Comparison of ENCODE assay signal across 9 cellular contexts in the genomic region with DNA sequence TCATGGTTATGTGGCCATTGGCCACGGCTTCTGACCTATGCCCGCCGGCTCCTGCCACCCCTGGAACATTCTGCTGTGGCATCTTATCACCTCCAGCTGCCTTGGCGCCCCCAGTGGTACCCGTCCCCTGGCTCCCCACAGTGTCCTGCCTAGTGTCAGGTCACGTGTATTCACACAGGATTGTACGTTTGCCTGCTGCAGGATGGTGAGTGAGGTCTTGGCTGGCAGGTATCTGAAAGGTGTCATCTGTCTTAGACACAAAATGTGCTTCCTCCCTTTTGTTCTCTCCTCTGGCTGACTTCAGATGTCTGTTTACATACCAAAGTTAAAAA. TPM values are rescaled to one million over a fixed set of nuclear protein-coding genes. Genes with fewer than 3 reads are reported as not detected.
DNase-seq lines count a peak whose midpoint lies in the region; ATAC-seq and TF ChIP-seq lines count a peak whose summit lies in the region.
"Had no signal": no experiment of that assay in that cellular context is flagged by ENCODE, and none has a peak within 500 bp of the region (broad histone marks: within the 10 kb centered on the region; RNA-seq: fewer than 3 reads in every experiment).

No MANE protein-coding gene starts in this region.

- intact Hi-C loops in stomach (cut with DNase I; ENCODE audit: low total_unique reads) = no loop called here

- TF ChIP-seq POLR2A in stomach (IDR thresholded peaks at IDR 0.05) = no peak

- no peak overlapping the region for H2AFZ ChIP-seq in SK-N-SH (ENCODE audit: low read depth)

- WGBS in SK-N-SH (ENCODE audit: low lambda C conversion rate) = 91% methylated on average over 6 of the region's 7 CpGs
- WGBS in stomach, 5 donors = 72 to 90% (median 83%) methylated on average over 7 of the region's 7 CpGs

- H3K36me3 ChIP-seq in SK-N-SH (replicated peaks in 1 of 2; ENCODE audit: control insufficient read depth in 1 of 2, insufficient read depth in 2 of 2, low read length in 1 of 2) (peaks cover 42 to 54% of the 10 kb centered on the region in 2 experiments), adipocyte (ENCODE audit: control insufficient read depth, insufficient read depth, low read length, severe bottlenecking) (peaks cover 51% of the 10 kb centered on the region), iPS-20b (ENCODE audit: insufficient read depth, low read depth, low read length) (peaks cover 75% of the 10 kb centered on the region), stomach (peaks cover 23 to 92% (median 65%) of the 10 kb centered on the region in 4 donors)

- H3K4me3 ChIP-seq in SK-N-SH (ENCODE audit: low read depth in 2 of 2, low read length in 1 of 2) = no peak overlapping the region
- H3K4me3 ChIP-seq in adipocyte (ENCODE audit: low read length) = no peak overlapping the region
- no peak overlapping the region for H3K4me3 ChIP-seq in iPS-20b (ENCODE audit: low read length)
- H3K4me3 ChIP-seq in stomach = no peak overlapping the region
- H3K4me3 ChIP-seq: SJCRH30 had no signal

- no peaks in the 10 kb centered on the region for H3K9me2 ChIP-seq in SK-N-SH

- peaks cover 0 to 4% of the 10 kb centered on the region in 2 experiments; a peak in 1 of 4 replicates for H3K4me1 ChIP-seq in SK-N-SH (ENCODE audit: control insufficient read depth in 1 of 2, insufficient read depth in 2 of 2, low read depth in 1 of 2, low read length in 1 of 2)
- peaks cover 13% of the 10 kb centered on the region for H3K4me1 ChIP-seq in adipocyte (ENCODE audit: control insufficient read depth, insufficient read depth, low read length)
- no peaks in the 10 kb centered on the region for H3K4me1 ChIP-seq in iPS-20b (ENCODE audit: insufficient read depth, low read length)
- peaks cover 0 to 6% (median 0%) of the 10 kb centered on the region in 4 donors for H3K4me1 ChIP-seq in stomach
- H3K4me1 ChIP-seq: SJCRH30 had no signal

- H3K9me3 ChIP-seq in SK-N-SH = 0 out of 2 replicates have a peak, but pooled peaks cover 6% of the 10 kb centered on the region
- H3K9me3 ChIP-seq in adipocyte (ENCODE audit: control insufficient read depth, low read length) = peaks cover 23% of the 10 kb centered on the region
- peaks cover 24% of the 10 kb centered on the region; the same call in 1 of the 2 replicates for H3K9me3 ChIP-seq in iPS-20b (ENCODE audit: insufficient read depth, low read depth, low read length)
- H3K9me3 ChIP-seq in stomach = peaks cover 0 to 17% (median 0%) of the 10 kb centered on the region in 4 donors

- no peaks in the 10 kb centered on the region for H3K27me3 ChIP-seq in SK-N-SH (ENCODE audit: insufficient read depth)
- H3K27me3 ChIP-seq in adipocyte (replicated peaks; ENCODE audit: control insufficient read depth, insufficient read depth, low read length) = no peaks in the 10 kb centered on the region
- no peaks in the 10 kb centered on the region for H3K27me3 ChIP-seq in iPS-20b (ENCODE audit: insufficient read depth, low read length)
- H3K27me3 ChIP-seq in stomach = no peaks in the 10 kb centered on the region
- H3K27me3 ChIP-seq: SJCRH30 had no signal

- H3K4me2 ChIP-seq in SK-N-SH = no peak overlapping the region

- CTCF ChIA-PET in SK-N-SH (lab: Yijun Ruan, JAX) = no interaction called here

- POLR2A ChIA-PET in SK-N-SH (lab: Yijun Ruan, JAX) = no interaction called here

- ATAC-seq in SK-N-SH treated with all-trans-retinoic acid at 6 μM for 48 hours (no peak), HG02798 (IDR thresholded peaks at IDR 0.05; ENCODE audit: poor library complexity, unreplicated experiment) (no peak)

- H3K9ac ChIP-seq in SK-N-SH = no peak overlapping the region
- peak overlapping the region; percentile 4 for H3K9ac ChIP-seq in adipocyte (ENCODE audit: low read length)
- H3K9ac ChIP-seq in iPS-20b (ENCODE audit: low read depth, low read length) = peak overlapping the region; percentile 10; the same call in 1 of the 2 replicates

- no peak for TF ChIP-seq CTCF in SK-N-SH (IDR thresholded peaks at IDR 0.05)
- TF ChIP-seq CTCF in stomach (IDR thresholded peaks at IDR 0.05) = no peak

- no peak for TF ChIP-seq EP300 in SK-N-SH (IDR thresholded peaks at IDR 0.05; ENCODE audit: borderline replicate concordance in 1 of 2, low read depth in 1 of 2, low read length in 1 of 2)
- TF ChIP-seq EP300 in stomach (IDR thresholded peaks at IDR 0.05) = no peak

- in situ Hi-C loops in ACHN (cut with HindIII; ENCODE audit: low pct_ligation_motif_present, low pct_unique_long_range_greater_than_20kb, low sequenced_read_pairs) = no loop called here

- peaks cover 74% of the 10 kb centered on the region for H3F3A ChIP-seq in SK-N-SH (replicated peaks; ENCODE audit: insufficient read depth)

- peak overlapping the region; percentile 58 to 66 for H3K27ac ChIP-seq in SK-N-SH (ENCODE audit: low read depth in 2 of 2, low read length in 1 of 2)
- H3K27ac ChIP-seq in iPS-20b (ENCODE audit: low read length) = peak overlapping the region; percentile 73
- peak overlapping the region in 4 of 5 donors; percentile 74 to 81 (median 79) for H3K27ac ChIP-seq in stomach
- H3K27ac ChIP-seq: SJCRH30 had no signal

- no peaks in the 10 kb centered on the region for H3K79me2 ChIP-seq in SK-N-SH (ENCODE audit: insufficient read depth)

- no peak for DNase-seq in SK-N-SH
- no peak for DNase-seq in adipocyte (ENCODE audit: low read depth)
- DNase-seq in stomach = no peak
- DNase-seq in ACHN = no peak
- DNase-seq in occipital lobe (lab: John Stamatoyannopoulos, UW) = no peak

- TF ChIP-seq RAD21 in SK-N-SH (IDR thresholded peaks at IDR 0.05; ENCODE audit: low read length) = no peak

- H4K20me1 ChIP-seq in SK-N-SH (ENCODE audit: insufficient read depth) = peaks cover 21% of the 10 kb centered on the region

TF ChIP-seq in SK-N-SH, 30 proteins besides CTCF, POLR2A, EP300 and RAD21 (continues in another document):
- TF ChIP-seq MEF2A (IDR thresholded peaks at IDR 0.05; ENCODE audit: borderline replicate concordance, low read depth) (no peak), TCF12 (IDR thresholded peaks at IDR 0.05) (no peak), GABPA (IDR thresholded peaks at IDR 0.05; ENCODE audit: low read depth) (no peak), RXRA (IDR thresholded peaks at IDR 0.05; ENCODE audit: borderline replicate concordance, low read depth) (no peak), MXI1 (IDR thresholded peaks at IDR 0.05; ENCODE audit: low read depth, low read length) (no peak), SIN3A (IDR thresholded peaks at IDR 0.05; ENCODE audit: borderline replicate concordance, low read depth, low read length) (no peak), NRF1 (IDR thresholded peaks at IDR 0.05; ENCODE audit: low read depth, low read length) (no peak)
- TF ChIP-seq, protein P1, sequence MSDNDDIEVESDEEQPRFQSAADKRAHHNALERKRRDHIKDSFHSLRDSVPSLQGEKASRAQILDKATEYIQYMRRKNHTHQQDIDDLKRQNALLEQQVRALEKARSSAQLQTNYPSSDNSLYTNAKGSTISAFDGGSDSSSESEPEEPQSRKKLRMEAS (IDR thresholded peaks at IDR 0.05; ENCODE audit: low read depth) = no peak
- TF ChIP-seq, protein P2, sequence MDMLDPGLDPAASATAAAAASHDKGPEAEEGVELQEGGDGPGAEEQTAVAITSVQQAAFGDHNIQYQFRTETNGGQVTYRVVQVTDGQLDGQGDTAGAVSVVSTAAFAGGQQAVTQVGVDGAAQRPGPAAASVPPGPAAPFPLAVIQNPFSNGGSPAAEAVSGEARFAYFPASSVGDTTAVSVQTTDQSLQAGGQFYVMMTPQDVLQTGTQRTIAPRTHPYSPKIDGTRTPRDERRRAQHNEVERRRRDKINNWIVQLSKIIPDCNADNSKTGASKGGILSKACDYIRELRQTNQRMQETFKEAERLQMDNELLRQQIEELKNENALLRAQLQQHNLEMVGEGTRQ (IDR thresholded peaks at IDR 0.05; ENCODE audit: borderline replicate concordance, low read depth, low read length) = no peak

TF ChIP-seq in SK-N-SH treated with all-trans-retinoic acid at 6 μM for 48 hours, 23 proteins besides CTCF, POLR2A, EP300 and RAD21 (continues in another document):
- no peak for TF ChIP-seq ISL1 (CRISPR knock-in tag; IDR thresholded peaks at IDR 0.05)
- no peak for TF ChIP-seq BACH2 (CRISPR knock-in tag; IDR thresholded peaks at IDR 0.05; ENCODE audit: borderline replicate concordance)
- TF ChIP-seq, protein P3, sequence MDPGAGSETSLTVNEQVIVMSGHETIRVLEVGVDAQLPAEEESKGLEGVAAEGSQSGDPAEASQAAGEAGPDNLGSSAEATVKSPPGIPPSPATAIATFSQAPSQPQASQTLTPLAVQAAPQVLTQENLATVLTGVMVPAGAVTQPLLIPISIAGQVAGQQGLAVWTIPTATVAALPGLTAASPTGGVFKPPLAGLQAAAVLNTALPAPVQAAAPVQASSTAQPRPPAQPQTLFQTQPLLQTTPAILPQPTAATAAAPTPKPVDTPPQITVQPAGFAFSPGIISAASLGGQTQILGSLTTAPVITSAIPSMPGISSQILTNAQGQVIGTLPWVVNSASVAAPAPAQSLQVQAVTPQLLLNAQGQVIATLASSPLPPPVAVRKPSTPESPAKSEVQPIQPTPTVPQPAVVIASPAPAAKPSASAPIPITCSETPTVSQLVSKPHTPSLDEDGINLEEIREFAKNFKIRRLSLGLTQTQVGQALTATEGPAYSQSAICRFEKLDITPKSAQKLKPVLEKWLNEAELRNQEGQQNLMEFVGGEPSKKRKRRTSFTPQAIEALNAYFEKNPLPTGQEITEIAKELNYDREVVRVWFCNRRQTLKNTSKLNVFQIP (CRISPR knock-in tag; IDR thresholded peaks at IDR 0.05; ENCODE audit: borderline replicate concordance, low read depth) = no peak
- TF ChIP-seq ZNF8 (CRISPR knock-in tag; IDR thresholded peaks at IDR 0.05) = no peak
- TF ChIP-seq CSDC2 (CRISPR knock-in tag; IDR thresholded peaks at IDR 0.05) = no peak
- TF ChIP-seq OSR1 (CRISPR knock-in tag; IDR thresholded peaks at IDR 0.05) = no peak

RNA-seq across cellular contexts. Expression of a gene that starts 24.9 kb away (rescaled TPM):
- polyA plus RNA-seq in SK-N-SH (2012; rRNA removed) (23.5 and 27.9 TPM in 2 replicates), stomach (1 to 10 TPM; 5.8 to 9.9 (median 7.3) TPM)
- 13.3 and 20.7 TPM in 2 replicates for polyA plus RNA-seq in SK-N-SH (2012; cell fraction: cytosol; rRNA removed)
- 15.3 and 19.4 TPM in 2 replicates for polyA plus RNA-seq in SK-N-SH (2012; cell fraction: nucleus; rRNA removed)
- total RNA-seq in stomach (10 to 100 TPM in 2 of 5 donors, 1 to 10 TPM in 1, under 1 TPM in 1, not detected in 1; 0.73 to 37.1 (median 15.1) TPM), occipital lobe (12.3 TPM)

RNA-seq across cellular contexts. Expression of a gene that starts 45.8 kb away (rescaled TPM):
- polyA plus RNA-seq in SK-N-SH (2012; rRNA removed) (112 and 119 TPM in 2 replicates), stomach (10 to 100 TPM; 52.5 to 74.6 (median 61.9) TPM)
- polyA plus RNA-seq in SK-N-SH (2012; cell fraction: cytosol; rRNA removed) = 64.2 and 86.4 TPM in 2 replicates
- 254 and 369 TPM in 2 replicates for polyA plus RNA-seq in SK-N-SH (2012; cell fraction: nucleus; rRNA removed)
- total RNA-seq in stomach (100 to 1,000 TPM in 1 of 5 donors, 10 to 100 TPM in 4; 26.4 to 329 (median 56.1) TPM), occipital lobe (62.9 TPM)
